8 cellular contexts compared by ENCODE assay signal in the genomic region with DNA sequence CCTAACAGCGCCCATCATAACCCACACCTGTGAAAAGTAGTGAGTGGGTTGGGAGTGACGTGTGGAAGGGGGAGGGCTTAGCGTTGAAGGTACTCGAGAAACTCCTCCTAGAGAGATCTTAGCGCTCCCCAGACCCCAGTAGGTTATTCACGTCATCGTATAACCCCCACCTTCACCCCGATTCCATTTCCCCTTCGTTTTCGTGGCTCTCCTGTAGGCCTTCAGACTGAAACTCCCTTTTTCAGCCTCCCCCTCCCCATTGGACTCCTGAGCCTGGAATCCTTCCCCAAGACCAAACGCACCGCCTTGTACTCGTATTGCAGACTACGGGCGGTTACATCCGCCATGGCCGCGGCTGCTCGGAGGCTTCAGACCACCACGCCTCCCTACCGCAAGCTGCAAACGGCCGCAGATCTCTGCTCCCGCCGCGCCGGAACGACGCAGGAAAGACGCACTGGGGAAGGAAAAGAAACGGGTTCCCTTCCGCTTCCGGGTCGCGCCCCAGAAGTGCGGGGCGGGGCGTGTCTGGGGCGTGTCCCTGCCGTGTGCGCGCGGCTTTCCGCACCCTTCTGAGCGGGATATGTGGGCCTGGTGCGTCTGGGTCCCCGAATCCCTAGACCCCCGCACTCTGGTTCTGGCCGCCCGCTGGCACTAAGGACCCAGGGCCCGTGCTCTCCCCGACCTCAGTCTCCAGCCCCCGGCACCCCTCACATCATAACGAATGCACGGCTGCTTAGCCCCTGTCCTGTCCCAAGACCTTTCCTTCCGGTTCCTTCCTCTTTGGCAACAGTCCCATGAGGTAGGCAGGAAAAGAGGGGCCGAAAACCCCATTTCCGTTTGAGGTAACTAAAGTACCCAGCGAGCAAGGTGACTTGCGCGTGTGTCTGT. TPM values are rescaled to one million over a fixed set of nuclear protein-coding genes. Genes with fewer than 3 reads are reported as not detected.
DNase-seq lines count a peak whose midpoint lies in the region; ATAC-seq and TF ChIP-seq lines count a peak whose summit lies in the region.

A gene (minus strand): TSS at position 456 of the 888 bp plus-strand sequence. CDS start 109 bp downstream, at position 347.

- intact Hi-C loops in breast epithelium (cut with DNase I; ENCODE audit: low total_unique reads): loop anchor here (10.0 kb wide), 1 partner anchor 99 kb away; no protein-coding TSS in a partner anchor

- no peaks in the 10 kb centered on the region for H3K9me3 ChIP-seq in breast epithelium

- in situ Hi-C loops in GM18951 (cut with MboI; ENCODE audit: low sequenced_read_pairs, unreplicated experiment): no loop called here

- DNase-seq in AG08395 (ENCODE audit: low spot score) (peak; percentile 92), NCI-H226 (peak; percentile 84), breast epithelium (ENCODE audit: low spot score in 2 of 2) (peak; percentile 79 to 83), iPS-NIHi11 (ENCODE audit: low spot score) (peak; percentile 91)

- no peaks in the 10 kb centered on the region for H3K36me3 ChIP-seq in breast epithelium

- ATAC-seq in HG03175 (IDR thresholded peaks at IDR 0.05; ENCODE audit: unreplicated experiment): peak; percentile 94

- no peaks in the 10 kb centered on the region for H3K27me3 ChIP-seq in breast epithelium

- peaks cover 0 to 6% of the 10 kb centered on the region in 2 donors for H3K4me1 ChIP-seq in breast epithelium

- peak within 1 kb of the TSS; percentile 87 to 91 for H3K27ac ChIP-seq in breast epithelium
- peak within 1 kb of the TSS; percentile 68 to 96 (median 88) for H3K27ac ChIP-seq in skin epidermis

- TF ChIP-seq POLR2A in GM18951 (IDR thresholded peaks at IDR 0.05; ENCODE audit: extremely low read depth, insufficient read depth, insufficient read length): peak; percentile 92
- peak; percentile 81 for TF ChIP-seq POLR2A in breast epithelium (IDR thresholded peaks at IDR 0.05)

- H3K4me3 ChIP-seq in WI38 (ENCODE audit: low read depth, low read length) (peak within 1 kb of the TSS; percentile 100), breast epithelium (peak within 1 kb of the TSS; percentile 81 to 91 (median 90)), skin epidermis (peak within 1 kb of the TSS; percentile 47 to 96 (median 67))

- no peak for TF ChIP-seq CTCF in WI38 (IDR thresholded peaks at IDR 0.05; ENCODE audit: low read depth, low read length)
- no peak for TF ChIP-seq CTCF in breast epithelium (IDR thresholded peaks at IDR 0.05)

RNA-seq across cellular contexts. Expression of the gene that starts here (rescaled TPM):
- 100 to 1,000 TPM in 2 of 3 donors, 10 to 100 TPM in 1; 99.4 to 111 (median 109) TPM for total RNA-seq in breast epithelium

Comparison
In these comparisons a context has a peak if more than half of its experiments do, and no peak if none do; other contexts are left out.
1. Peak in every context shown above with its lines: DNase-seq, ATAC-seq, H3K4me3 ChIP-seq and H3K27ac ChIP-seq.